15 cellular contexts compared by ENCODE assay signal in the genomic region with DNA sequence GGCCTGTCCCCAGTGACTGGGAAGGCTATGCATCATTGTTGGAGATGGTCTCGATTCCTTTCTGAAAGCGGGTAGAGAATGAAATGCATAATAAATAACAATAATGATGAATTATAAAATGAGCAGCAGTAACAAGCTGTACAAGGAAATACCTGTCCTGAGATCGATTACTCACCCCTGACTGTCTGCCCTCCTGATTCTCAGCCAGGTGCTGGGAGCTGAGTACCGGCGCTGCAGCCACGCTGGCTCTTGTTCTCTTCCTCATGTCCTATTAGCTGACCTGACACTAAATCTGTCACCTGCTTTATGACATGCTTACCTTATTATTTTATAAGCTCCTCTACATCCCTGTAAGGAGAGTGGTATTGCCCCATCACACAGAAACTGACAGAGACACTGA. TPM values are rescaled to one million over a fixed set of nuclear protein-coding genes. Genes with fewer than 3 reads are reported as not detected.
A peak's percentile ranks its signal among the peaks of the same experiment; 100 is the strongest.
DNase-seq lines count a peak whose midpoint lies in the region; ATAC-seq, FAIRE-seq and TF ChIP-seq lines count a peak whose summit lies in the region.
"Had no signal": no experiment of that assay in that cellular context is flagged by ENCODE, and none has a peak within 500 bp of the region (broad histone marks: within the 10 kb centered on the region; RNA-seq: fewer than 3 reads in every experiment).

No MANE protein-coding gene starts in this region.

- peaks cover 43% of the 10 kb centered on the region for H3K36me3 Mint-ChIP-seq in activated B cell treated with CpG ODN at 0.5 μM for 24 hours (ENCODE audit: low read depth)

- H4K20me1 ChIP-seq in HepG2 (ENCODE audit: insufficient read depth, low read length) = peaks cover 12% of the 10 kb centered on the region

- H3K27ac Mint-ChIP-seq in activated B cell treated with CpG ODN at 0.5 μM for 24 hours = peak overlapping the region; percentile 38
- H3K27ac Mint-ChIP-seq: stimulated activated naive CD8-positive, alpha-beta T cell treated with anti-CD3 and anti-CD28 coated beads, Interleukin-15, Interleukin-2, amounts not matched to agents 100 ng/mL and 50 ng/mL, for 24 hours had no signal

- CTCF ChIA-PET in activated B cell treated with CpG ODN at 0.5 μM for 24 hours (lab: Charles Lee) (no interaction called here), HepG2 (lab: Yijun Ruan, JAX; ENCODE audit: low intra/inter-chr PET ratio, low total read pairs) (no interaction called here)

- 87% methylated on average over 6 of the region's 6 CpGs for WGBS in right cardiac atrium
- WGBS in HepG2 (ENCODE audit: low lambda C conversion rate) = 37% methylated on average over 6 of the region's 6 CpGs

- no peak for TF ChIP-seq POLR2A in HepG2 (IDR thresholded peaks at IDR 0.05; ENCODE audit: insufficient read depth in 1 of 2, low read depth in 2 of 2, low read length in 2 of 2)

- no peak for FAIRE-seq in HepG2 (lab: Jason Lieb, UNC)
- FAIRE-seq: astrocyte, endometrium had no signal

- peak overlapping the region; percentile 82; the same call in 1 of the 2 replicates for H3K9ac ChIP-seq in HepG2 (ENCODE audit: insufficient read depth, low read depth, low read length)
- H3K9ac ChIP-seq: BLaER1 had no signal

- H3K36me3 ChIP-seq in HepG2 (replicated peaks in 1 of 2; ENCODE audit: control insufficient read depth in 1 of 2, insufficient read depth in 2 of 2, low read length in 2 of 2) (peaks cover 1 to 18% of the 10 kb centered on the region in 2 experiments; a peak in 4 of 5 replicates), MG63 (peaks cover 68% of the 10 kb centered on the region)

- peaks cover 63% of the 10 kb centered on the region for H3K79me2 ChIP-seq in HepG2 (ENCODE audit: insufficient read depth, low read length)

- no peak overlapping the region for H3K4me3 ChIP-seq in right cardiac atrium (ENCODE audit: low read length)
- peak overlapping the region; percentile 72 to 87 (median 79) for H3K4me3 ChIP-seq in HepG2 (replicated peaks in 1 of 3; ENCODE audit: insufficient read depth in 1 of 3, low read depth in 2 of 3, low read length in 3 of 3)
- no peak overlapping the region for H3K4me3 ChIP-seq in MG63
- H3K4me3 ChIP-seq: BLaER1 had no signal

- ATAC-seq in left ventricle myocardium superior (no peak), right cardiac atrium (no peak), activated B cell treated with CpG ODN at 0.5 μM for 24 hours (ENCODE audit: low read depth) (no peak), HepG2 (no peak), GM21423 (IDR thresholded peaks at IDR 0.05; ENCODE audit: unreplicated experiment) (no peak), GM21381 (IDR thresholded peaks at IDR 0.05; ENCODE audit: unreplicated experiment) (no peak), GM18870 (IDR thresholded peaks at IDR 0.05; ENCODE audit: unreplicated experiment) (no peak)

- no peaks in the 10 kb centered on the region for H3K27me3 Mint-ChIP-seq in activated B cell treated with CpG ODN at 0.5 μM for 24 hours
- H3K27me3 Mint-ChIP-seq: stimulated activated naive CD8-positive, alpha-beta T cell treated with anti-CD3 and anti-CD28 coated beads, Interleukin-15, Interleukin-2, amounts not matched to agents 100 ng/mL and 50 ng/mL, for 24 hours had no signal

- DNase-seq in left ventricle myocardium superior (peak; percentile 1), right cardiac atrium (no peak), activated B cell treated with CpG ODN at 0.5 μM for 24 hours (no peak), HepG2 (ENCODE audit: low spot score) (no peak), MG63 (no peak)
- DNase-seq: hippocampal formation; NCI-H345; stimulated activated CD4-positive, alpha-beta T cell treated with anti-CD3 and anti-CD28 coated beads, Interleukin-4, amount 100 ng/mL, for 4 hours had no signal

- H3K27me3 ChIP-seq in right cardiac atrium (ENCODE audit: control insufficient read depth, insufficient read depth) (no peaks in the 10 kb centered on the region), HepG2 (ENCODE audit: control insufficient read depth in 1 of 2, insufficient read depth in 2 of 2, low read length in 2 of 2) (no peaks in the 10 kb centered on the region), MG63 (no peaks in the 10 kb centered on the region)

- no TSS peak for BruUV-seq in HepG2 (replicated peaks; lab: Mats Ljungman, UMichigan)

- TF ChIP-seq EP300 in HepG2 (IDR thresholded peaks at IDR 0.05; ENCODE audit: low read depth in 2 of 2, low read length in 2 of 2) (no peak), HepG2 (CRISPR knock-in tag; IDR thresholded peaks at IDR 0.05; ENCODE audit: borderline replicate concordance) (no peak)

- intact Hi-C loops in left ventricle myocardium superior (cut with micrococcal nuclease) = no loop called here
- intact Hi-C loops in right cardiac atrium (cut with DNase I) = loop anchor here in 3 of 4 donors (5.0 to 10.0 kb wide), 3 partner anchors 56 to 66 kb away; no protein-coding TSS in a partner anchor
- intact Hi-C loops in activated B cell treated with CpG ODN at 0.5 μM for 24 hours (cut with micrococcal nuclease) = loop anchor here (5.0 kb wide), 1 partner anchor 141 kb away; no protein-coding TSS in a partner anchor
- intact Hi-C loops in HepG2 (cut with micrococcal nuclease; ENCODE audit: unreplicated experiment) = loop anchor here (1.0 kb wide), 1 partner anchor 43 kb away; no protein-coding TSS in a partner anchor

- H3K27ac ChIP-seq in right cardiac atrium (ENCODE audit: low read length) (no peak overlapping the region), HepG2 (ENCODE audit: extremely low read length, insufficient read depth, low read length) (peak overlapping the region; percentile 89)
- H3K27ac ChIP-seq: BLaER1 had no signal

- no peaks in the 10 kb centered on the region for H3K9me3 Mint-ChIP-seq in activated B cell treated with CpG ODN at 0.5 μM for 24 hours
- H3K9me3 Mint-ChIP-seq: stimulated activated naive CD8-positive, alpha-beta T cell treated with anti-CD3 and anti-CD28 coated beads, Interleukin-15, Interleukin-2, amounts not matched to agents 100 ng/mL and 50 ng/mL, for 24 hours had no signal

- TF ChIP-seq CTCF in activated B cell treated with CpG ODN at 0.5 μM for 24 hours (IDR thresholded peaks at IDR 0.05) (no peak), HepG2 (CRISPR knock-in tag; IDR thresholded peaks at IDR 0.05) (no peak)

- H3K4me1 ChIP-seq in right cardiac atrium (ENCODE audit: control insufficient read depth, insufficient read depth, low read length) (peaks cover 7% of the 10 kb centered on the region), HepG2 (ENCODE audit: insufficient read depth, low read length) (peaks cover 36% of the 10 kb centered on the region)

- H2AFZ ChIP-seq in HepG2 (ENCODE audit: low read length) = no peak overlapping the region

- in situ Hi-C loops in HepG2 (cut with HindIII; ENCODE audit: extremely low pct_ligation_motif_present, low pct_unique_long_range_greater_than_20kb) = no loop called here

- peak overlapping the region; percentile 95 for H3K4me2 ChIP-seq in HepG2 (ENCODE audit: low read depth, low read length)
- H3K4me2 ChIP-seq: BLaER1 had no signal

- H3K4me1 Mint-ChIP-seq in activated B cell treated with CpG ODN at 0.5 μM for 24 hours = peaks cover 36% of the 10 kb centered on the region

- POLR2A ChIA-PET in activated B cell treated with CpG ODN at 0.5 μM for 24 hours (lab: Charles Lee) (no interaction called here), HepG2 (lab: Yijun Ruan, JAX) (interaction anchor here (0.9 to 1.7 kb wide), 3 partner anchors 11 to 16 kb away, joined by 4 to 5 read pairs (median 4); no protein-coding TSS in a partner anchor)

- no peak overlapping the region for H3K4me3 Mint-ChIP-seq in activated B cell treated with CpG ODN at 0.5 μM for 24 hours

- no peak for TF ChIP-seq RAD21 in HepG2 (CRISPR knock-in tag; IDR thresholded peaks at IDR 0.05)

- H3K9me3 ChIP-seq in right cardiac atrium (ENCODE audit: control insufficient read depth, low read length) (no peaks in the 10 kb centered on the region), HepG2 (ENCODE audit: low read length) (no peaks in the 10 kb centered on the region), MG63 (no peaks in the 10 kb centered on the region)
- H3K9me3 ChIP-seq: BLaER1 had no signal

TF ChIP-seq in HepG2, 621 proteins besides CTCF, POLR2A, EP300 and RAD21 (continues in another document):
- no peak for TF ChIP-seq SRSF9 (IDR thresholded peaks at IDR 0.05; ENCODE audit: borderline replicate concordance, insufficient read depth, low read depth, low read length, poor library complexity, severe bottlenecking)
- no peak for TF ChIP-seq ZNF232 (CRISPR knock-in tag; IDR thresholded peaks at IDR 0.05; ENCODE audit: borderline replicate concordance)
- no peak for TF ChIP-seq JUN (CRISPR knock-in tag; IDR thresholded peaks at IDR 0.05)
- TF ChIP-seq ZEB1 (IDR thresholded peaks at IDR 0.05; ENCODE audit: insufficient replicate concordance, low read depth) = peak; percentile 13
- TF ChIP-seq KLF9 (CRISPR knock-in tag; IDR thresholded peaks at IDR 0.05; ENCODE audit: low read depth) = no peak

RNA-seq across cellular contexts. Expression of gene AGPAT3, which starts 3.4 kb away (rescaled TPM):
- total RNA-seq in left ventricle myocardium superior (97.6 TPM), right cardiac atrium (10 to 100 TPM; 50.6 to 71.1 (median 62.5) TPM), activated B cell treated with CpG ODN at 0.5 μM for 24 hours (48.9 and 57.7 TPM in 2 replicates), HepG2 (2016; rRNA removed; fragmentation: Illumina TruSeq; extraction: Trizol) (46.8 and 54.4 TPM in 2 replicates)
- polyA plus RNA-seq in right cardiac atrium (32.0 TPM), HepG2 (2011; rRNA removed) (32.2 and 40.5 TPM in 2 replicates)
- 14.8 and 16.1 TPM in 2 replicates for total RNA-seq in HepG2 (2016; cell fraction: cytosol; rRNA removed; fragmentation: Illumina TruSeq; extraction: Trizol; ENCODE audit: low read depth)
- 41.2 and 56.0 TPM in 2 replicates for total RNA-seq in HepG2 (2016; cell fraction: insoluble cytoplasmic fraction; rRNA removed; fragmentation: Illumina TruSeq; extraction: Trizol)
- 53.6 and 57.0 TPM in 2 replicates for total RNA-seq in HepG2 (2016; cell fraction: membrane; rRNA removed; fragmentation: Illumina TruSeq; extraction: Trizol)
- 49.6 and 56.0 TPM in 2 replicates for total RNA-seq in HepG2 (2016; cell fraction: nucleus; rRNA removed; fragmentation: Illumina TruSeq; extraction: Trizol)
- 34.8 and 46.1 TPM in 2 replicates for polyA plus RNA-seq in HepG2 (2011; cell fraction: cytosol; rRNA removed)
- polyA plus RNA-seq in HepG2 (2011; cell fraction: nucleus; rRNA removed) = 58.5 and 63.8 TPM in 2 replicates
- polyA plus RNA-seq in HepG2 (2012) = 30.3 and 31.7 TPM in 2 replicates
- polyA plus RNA-seq in HepG2 (2016; cell fraction: cytosol; fragmentation: Illumina TruSeq; extraction: Trizol; ENCODE audit: low read depth) = 19.7 and 23.3 TPM in 2 replicates
- 37.4 and 44.0 TPM in 2 replicates for polyA plus RNA-seq in HepG2 (2016; cell fraction: insoluble cytoplasmic fraction; fragmentation: Illumina TruSeq; extraction: Trizol; ENCODE audit: low read depth)
- polyA plus RNA-seq in HepG2 (2016; cell fraction: membrane; fragmentation: Illumina TruSeq; extraction: Trizol; ENCODE audit: low read depth) = 43.7 and 47.5 TPM in 2 replicates
- 78.1 and 78.9 TPM in 2 replicates for polyA plus RNA-seq in HepG2 (2016; cell fraction: nucleus; fragmentation: Illumina TruSeq; extraction: Trizol; ENCODE audit: insufficient read depth, low read depth)
- polyA minus RNA-seq in HepG2 (2011; rRNA and poly(A)+ RNA removed; ENCODE audit: low replicate concordance) = 56.4 and 145 TPM in 2 replicates
- polyA minus RNA-seq in HepG2 (2011; cell fraction: cytosol; rRNA and poly(A)+ RNA removed) = 41.5 and 50.9 TPM in 2 replicates
- polyA minus RNA-seq in HepG2 (2011; cell fraction: nucleus; rRNA and poly(A)+ RNA removed) = 28.1 and 33.7 TPM in 2 replicates
- total RNA-seq in MG63 (2014; rRNA removed; shearing (Covaris generic); ENCODE audit: low replicate concordance) = 23.3 and 45.1 TPM in 2 replicates

Comparison
In these comparisons a context has a peak if more than half of its experiments do, and no peak if none do; other contexts are left out.
1. H3K4me3 ChIP-seq: peak in HepG2 (3 of 3); none in right cardiac atrium (single experiment) and MG63 (single experiment).